15 cellular contexts compared by ENCODE assay signal in the genomic region with DNA sequence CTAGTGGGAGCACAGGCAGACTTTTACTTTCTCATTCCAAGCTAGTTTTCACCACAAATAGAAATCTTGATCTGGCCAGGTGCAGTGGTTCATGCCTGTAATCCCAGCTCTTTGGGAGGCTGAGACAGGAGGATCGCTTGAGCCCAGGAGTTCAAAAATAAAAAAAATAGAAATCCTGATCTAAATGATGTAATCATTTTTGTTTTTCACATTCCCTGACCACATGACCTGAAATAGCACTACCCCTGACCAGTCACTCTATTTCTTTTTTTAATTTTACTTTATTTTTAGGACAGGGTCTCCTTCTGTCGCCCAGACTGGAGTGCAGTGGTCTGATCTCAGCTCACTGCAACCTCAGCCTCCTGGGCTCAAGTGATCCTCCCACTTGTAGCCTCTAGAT. TPM values are rescaled to one million over a fixed set of nuclear protein-coding genes. Genes with fewer than 3 reads are reported as not detected.
DNase-seq lines count a peak whose midpoint lies in the region; ATAC-seq, FAIRE-seq and TF ChIP-seq lines count a peak whose summit lies in the region.
"Had no signal": no experiment of that assay in that cellular context is flagged by ENCODE, and none has a peak within 500 bp of the region (broad histone marks: within the 10 kb centered on the region; RNA-seq: fewer than 3 reads in every experiment).

No MANE protein-coding gene starts in this region.

- no peak overlapping the region for H2AFZ ChIP-seq in HepG2 (ENCODE audit: low read length)
- no peak overlapping the region for H2AFZ ChIP-seq in astrocyte (ENCODE audit: low read depth, low read length)
- H2AFZ ChIP-seq in neural progenitor cell (replicated peaks) = no peak overlapping the region

- H3K4me3 ChIP-seq in HepG2 (replicated peaks in 1 of 3; ENCODE audit: insufficient read depth in 1 of 3, low read depth in 2 of 3, low read length in 3 of 3) (no peak overlapping the region), right lobe of liver (no peak overlapping the region), astrocyte (ENCODE audit: insufficient read depth, low read depth, low read length) (no peak overlapping the region), neural progenitor cell (no peak overlapping the region)
- H3K4me3 ChIP-seq: BLaER1, GM23248 had no signal

- H3K36me3 ChIP-seq in HepG2 (replicated peaks in 1 of 2; ENCODE audit: control insufficient read depth in 1 of 2, insufficient read depth in 2 of 2, low read length in 2 of 2) = no peaks in the 10 kb centered on the region
- no peaks in the 10 kb centered on the region for H3K36me3 ChIP-seq in right lobe of liver
- H3K36me3 ChIP-seq in astrocyte (ENCODE audit: insufficient read depth, low read length) = no peaks in the 10 kb centered on the region
- no peaks in the 10 kb centered on the region for H3K36me3 ChIP-seq in neural progenitor cell
- H3K36me3 ChIP-seq: BLaER1 had no signal

- H3K27me3 ChIP-seq in HepG2 (ENCODE audit: control insufficient read depth in 1 of 2, insufficient read depth in 2 of 2, low read length in 2 of 2) (peaks cover 0 to 16% of the 10 kb centered on the region in 2 experiments; a peak in 3 of 5 replicates), right lobe of liver (no peaks in the 10 kb centered on the region), astrocyte (ENCODE audit: insufficient read depth, low read length) (no peaks in the 10 kb centered on the region), neural progenitor cell (no peaks in the 10 kb centered on the region)
- H3K27me3 ChIP-seq: BLaER1 had no signal

- TF ChIP-seq RAD21 in HepG2 (CRISPR knock-in tag; IDR thresholded peaks at IDR 0.05) = no peak

- no TSS peak for BruUV-seq in HepG2 (replicated peaks; lab: Mats Ljungman, UMichigan)

- H3K9me3 Mint-ChIP-seq in astrocyte (ENCODE audit: unreplicated experiment) = no peaks in the 10 kb centered on the region
- no peaks in the 10 kb centered on the region for H3K9me3 Mint-ChIP-seq in neural progenitor cell
- H3K9me3 Mint-ChIP-seq: CD8-positive, alpha-beta T cell had no signal

- FAIRE-seq in HepG2 (lab: Jason Lieb, UNC) (no peak), astrocyte (lab: Jason Lieb, UNC) (no peak)
- FAIRE-seq: H54 had no signal

- H3K4me2 ChIP-seq in HepG2 (ENCODE audit: low read depth, low read length) = no peak overlapping the region
- H3K4me2 ChIP-seq in astrocyte (ENCODE audit: low read length) = no peak overlapping the region
- no peak overlapping the region for H3K4me2 ChIP-seq in neural progenitor cell

- H3K9me3 ChIP-seq in HepG2 (ENCODE audit: low read length) (no peaks in the 10 kb centered on the region), right lobe of liver (no peaks in the 10 kb centered on the region), astrocyte (ENCODE audit: insufficient read depth, low read depth, low read length) (no peaks in the 10 kb centered on the region), neural progenitor cell (ENCODE audit: low read depth) (no peaks in the 10 kb centered on the region)
- H3K9me3 ChIP-seq: BLaER1 had no signal

- H3K36me3 Mint-ChIP-seq in astrocyte (ENCODE audit: low read depth, unreplicated experiment) = no peaks in the 10 kb centered on the region
- H3K36me3 Mint-ChIP-seq in neural progenitor cell = no peaks in the 10 kb centered on the region
- H3K36me3 Mint-ChIP-seq: CD8-positive, alpha-beta T cell had no signal

- peaks cover 5% of the 10 kb centered on the region for H3K27me3 Mint-ChIP-seq in astrocyte (ENCODE audit: low read depth, unreplicated experiment)
- H3K27me3 Mint-ChIP-seq in neural progenitor cell (ENCODE audit: insufficient read depth, low read depth) = peaks cover 12% of the 10 kb centered on the region

- H3K4me1 ChIP-seq in HepG2 (ENCODE audit: insufficient read depth, low read length) (peaks cover 38% of the 10 kb centered on the region), right lobe of liver (peaks cover 0 to 16% (median 5%) of the 10 kb centered on the region in 4 donors), astrocyte (ENCODE audit: insufficient read depth, low read length) (peaks cover 23% of the 10 kb centered on the region), neural progenitor cell (peaks cover 30% of the 10 kb centered on the region)

- POLR2A ChIA-PET in HepG2 (lab: Yijun Ruan, JAX) = no interaction called here

- H3K4me3 Mint-ChIP-seq in astrocyte (ENCODE audit: unreplicated experiment) (no peak overlapping the region), neural progenitor cell (no peak overlapping the region)
- H3K4me3 Mint-ChIP-seq: CD8-positive, alpha-beta T cell had no signal

- no peak for DNase-seq in HepG2 (ENCODE audit: low spot score)
- DNase-seq in right lobe of liver = no peak
- no peak for DNase-seq in astrocyte (ENCODE audit: low read depth)
- DNase-seq in neural progenitor cell (ENCODE audit: low spot score) = no peak
- DNase-seq in NCI-H345 treated with DMSO at 0.1 percent for 48 hours (lab: John Stamatoyannopoulos, UW; ENCODE audit: unreplicated experiment) = no peak
- no peak for DNase-seq in stimulated activated naive CD4-positive, alpha-beta T cell treated with Interleukin-2 at 50 U/mL for 16 hours (lab: John Stamatoyannopoulos, UW)
- no peak for DNase-seq in iPS-NIHi11 (ENCODE audit: low spot score)
- DNase-seq: 8988T, GF-D8, GM23248 had no signal

- 85% methylated on average over 2 of the region's 2 CpGs for WGBS in HepG2 (ENCODE audit: low lambda C conversion rate)
- WGBS in right lobe of liver (ENCODE audit: insufficient coverage, low coverage, low lambda C conversion rate, missing lambda C conversion rate) = 93% methylated on average over 2 of the region's 2 CpGs

- H3F3A ChIP-seq in neural progenitor cell (ENCODE audit: low read depth) = peaks cover 23% of the 10 kb centered on the region

- TF ChIP-seq POLR2A in HepG2 (IDR thresholded peaks at IDR 0.05; ENCODE audit: insufficient read depth in 1 of 2, low read depth in 2 of 2, low read length in 2 of 2) = no peak
- no peak for TF ChIP-seq POLR2A in right lobe of liver (IDR thresholded peaks at IDR 0.05)

- H3K9ac ChIP-seq in HepG2 (ENCODE audit: insufficient read depth, low read depth, low read length) = no peak overlapping the region
- H3K9ac ChIP-seq in astrocyte (ENCODE audit: low read length) = no peak overlapping the region
- H3K9ac ChIP-seq in neural progenitor cell = no peak overlapping the region
- H3K9ac ChIP-seq: BLaER1, GM23248 had no signal

- peaks cover 26% of the 10 kb centered on the region for H3K4me1 Mint-ChIP-seq in astrocyte (ENCODE audit: low read depth, unreplicated experiment)
- H3K4me1 Mint-ChIP-seq in neural progenitor cell = peaks cover 52% of the 10 kb centered on the region

- no peak for TF ChIP-seq EP300 in HepG2 (IDR thresholded peaks at IDR 0.05; ENCODE audit: low read depth in 2 of 2, low read length in 2 of 2)
- TF ChIP-seq EP300 in HepG2 (CRISPR knock-in tag; IDR thresholded peaks at IDR 0.05; ENCODE audit: borderline replicate concordance) = no peak

- intact Hi-C loops in HepG2 (cut with micrococcal nuclease; ENCODE audit: unreplicated experiment) (no loop called here), right lobe of liver (cut with DNase I) (no loop called here)

- no peak overlapping the region for H3K27ac ChIP-seq in HepG2 (ENCODE audit: extremely low read length, insufficient read depth, low read length)
- no peak overlapping the region for H3K27ac ChIP-seq in right lobe of liver
- H3K27ac ChIP-seq in astrocyte (ENCODE audit: low read depth, low read length) = no peak overlapping the region
- no peak overlapping the region for H3K27ac ChIP-seq in neural progenitor cell
- H3K27ac ChIP-seq: BLaER1, GM23248 had no signal

- in situ Hi-C loops in HepG2 (cut with HindIII; ENCODE audit: extremely low pct_ligation_motif_present, low pct_unique_long_range_greater_than_20kb) = no loop called here

- CTCF ChIA-PET in HepG2 (lab: Yijun Ruan, JAX; ENCODE audit: low intra/inter-chr PET ratio, low total read pairs) = no interaction called here

- no peak for ATAC-seq in HepG2
- no peak for ATAC-seq in right lobe of liver

- TF ChIP-seq CTCF in HepG2 (CRISPR knock-in tag; IDR thresholded peaks at IDR 0.05) = no peak
- TF ChIP-seq CTCF in right lobe of liver (IDR thresholded peaks at IDR 0.05) = no peak
- no peak for TF ChIP-seq CTCF in astrocyte (IDR thresholded peaks at IDR 0.05; ENCODE audit: insufficient read depth, low read depth, low read length)
- TF ChIP-seq CTCF in neural progenitor cell (IDR thresholded peaks at IDR 0.05) = no peak

- H4K20me1 ChIP-seq in HepG2 (ENCODE audit: insufficient read depth, low read length) (no peaks in the 10 kb centered on the region), astrocyte (ENCODE audit: insufficient read depth, low read length) (no peaks in the 10 kb centered on the region), neural progenitor cell (ENCODE audit: low read depth) (no peaks in the 10 kb centered on the region)
- H4K20me1 ChIP-seq: BLaER1 had no signal

- H3K79me2 ChIP-seq in HepG2 (ENCODE audit: insufficient read depth, low read length) = no peaks in the 10 kb centered on the region
- no peaks in the 10 kb centered on the region for H3K79me2 ChIP-seq in astrocyte (ENCODE audit: insufficient read depth, low read length)
- H3K79me2 ChIP-seq in neural progenitor cell (ENCODE audit: low read depth) = peaks cover 22% of the 10 kb centered on the region

- H3K27ac Mint-ChIP-seq in astrocyte (ENCODE audit: unreplicated experiment) = peak overlapping the region; percentile 18
- H3K27ac Mint-ChIP-seq in neural progenitor cell = peak overlapping the region; percentile 53
- H3K27ac Mint-ChIP-seq: CD8-positive, alpha-beta T cell had no signal

RNA-seq across cellular contexts. Expression of a gene that starts 2.3 kb away (rescaled TPM):
- total RNA-seq in HepG2 (2016; rRNA removed; fragmentation: Illumina TruSeq; extraction: Trizol) (0.31 TPM in 1 of 2 replicates, not detected in the other), right lobe of liver (10 to 100 TPM in 5 of 6 experiments, 1 to 10 TPM in 1; 8.9 to 14.6 (median 12.8) TPM), astrocyte (2.7 and 3.8 TPM in 2 replicates), neural progenitor cell (ENCODE audit: low replicate concordance) (33.9 and 66.5 TPM in 2 replicates)
- 0.30 TPM in 1 of 2 replicates, not detected in the other for total RNA-seq in HepG2 (2016; cell fraction: cytosol; rRNA removed; fragmentation: Illumina TruSeq; extraction: Trizol; ENCODE audit: low read depth)
- 0.15 and 0.45 TPM in 2 replicates for total RNA-seq in HepG2 (2016; cell fraction: insoluble cytoplasmic fraction; rRNA removed; fragmentation: Illumina TruSeq; extraction: Trizol)
- total RNA-seq in HepG2 (2016; cell fraction: membrane; rRNA removed; fragmentation: Illumina TruSeq; extraction: Trizol) = 0.17 and 0.28 TPM in 2 replicates
- total RNA-seq in HepG2 (2016; cell fraction: nucleus; rRNA removed; fragmentation: Illumina TruSeq; extraction: Trizol) = 0.34 and 0.43 TPM in 2 replicates
- 0.29 and 0.67 TPM in 2 replicates for polyA plus RNA-seq in HepG2 (2011; rRNA removed)
- polyA plus RNA-seq in HepG2 (2011; cell fraction: cytosol; rRNA removed) = 0.37 and 0.55 TPM in 2 replicates
- polyA plus RNA-seq in HepG2 (2011; cell fraction: nucleus; rRNA removed) = 0.35 and 0.59 TPM in 2 replicates
- 0.40 and 0.61 TPM in 2 replicates for polyA plus RNA-seq in HepG2 (2012)
- polyA plus RNA-seq in HepG2 (2016; cell fraction: cytosol; fragmentation: Illumina TruSeq; extraction: Trizol; ENCODE audit: low read depth) = 0.06 and 0.10 TPM in 2 replicates
- 0.20 and 0.21 TPM in 2 replicates for polyA plus RNA-seq in HepG2 (2016; cell fraction: insoluble cytoplasmic fraction; fragmentation: Illumina TruSeq; extraction: Trizol; ENCODE audit: low read depth)
- 0.16 and 0.31 TPM in 2 replicates for polyA plus RNA-seq in HepG2 (2016; cell fraction: membrane; fragmentation: Illumina TruSeq; extraction: Trizol; ENCODE audit: low read depth)
- polyA plus RNA-seq in HepG2 (2016; cell fraction: nucleus; fragmentation: Illumina TruSeq; extraction: Trizol; ENCODE audit: insufficient read depth, low read depth) = 0.53 and 0.63 TPM in 2 replicates
- 0.30 and 0.87 TPM in 2 replicates for polyA minus RNA-seq in HepG2 (2011; rRNA and poly(A)+ RNA removed; ENCODE audit: low replicate concordance)
- polyA minus RNA-seq in HepG2 (2011; cell fraction: cytosol; rRNA and poly(A)+ RNA removed) = not detected in 2 replicates
- 0.12 TPM in 1 of 2 replicates, not detected in the other for polyA minus RNA-seq in HepG2 (2011; cell fraction: nucleus; rRNA and poly(A)+ RNA removed)

RNA-seq across cellular contexts. Expression of a gene that starts 13.0 kb away (rescaled TPM):
- total RNA-seq in HepG2 (2016; rRNA removed; fragmentation: Illumina TruSeq; extraction: Trizol) (94.7 and 111 TPM in 2 replicates), right lobe of liver (10 to 100 TPM; 21.9 to 35.7 (median 31.4) TPM), astrocyte (88.7 and 92.9 TPM in 2 replicates), neural progenitor cell (ENCODE audit: low replicate concordance) (30.2 and 54.4 TPM in 2 replicates)
- 23.4 and 23.7 TPM in 2 replicates for total RNA-seq in HepG2 (2016; cell fraction: cytosol; rRNA removed; fragmentation: Illumina TruSeq; extraction: Trizol; ENCODE audit: low read depth)
- 106 and 120 TPM in 2 replicates for total RNA-seq in HepG2 (2016; cell fraction: insoluble cytoplasmic fraction; rRNA removed; fragmentation: Illumina TruSeq; extraction: Trizol)
- total RNA-seq in HepG2 (2016; cell fraction: membrane; rRNA removed; fragmentation: Illumina TruSeq; extraction: Trizol) = 37.9 and 40.4 TPM in 2 replicates
- 46.0 and 52.0 TPM in 2 replicates for total RNA-seq in HepG2 (2016; cell fraction: nucleus; rRNA removed; fragmentation: Illumina TruSeq; extraction: Trizol)
- 65.1 and 70.0 TPM in 2 replicates for polyA plus RNA-seq in HepG2 (2011; rRNA removed)
- polyA plus RNA-seq in HepG2 (2011; cell fraction: cytosol; rRNA removed) = 60.6 and 70.4 TPM in 2 replicates
- 79.4 and 94.0 TPM in 2 replicates for polyA plus RNA-seq in HepG2 (2011; cell fraction: nucleus; rRNA removed)
- 40.1 and 42.9 TPM in 2 replicates for polyA plus RNA-seq in HepG2 (2012)
- 14.6 and 17.1 TPM in 2 replicates for polyA plus RNA-seq in HepG2 (2016; cell fraction: cytosol; fragmentation: Illumina TruSeq; extraction: Trizol; ENCODE audit: low read depth)
- 110 and 112 TPM in 2 replicates for polyA plus RNA-seq in HepG2 (2016; cell fraction: insoluble cytoplasmic fraction; fragmentation: Illumina TruSeq; extraction: Trizol; ENCODE audit: low read depth)
- 26.4 and 29.2 TPM in 2 replicates for polyA plus RNA-seq in HepG2 (2016; cell fraction: membrane; fragmentation: Illumina TruSeq; extraction: Trizol; ENCODE audit: low read depth)
- 76.3 and 79.7 TPM in 2 replicates for polyA plus RNA-seq in HepG2 (2016; cell fraction: nucleus; fragmentation: Illumina TruSeq; extraction: Trizol; ENCODE audit: insufficient read depth, low read depth)
- polyA minus RNA-seq in HepG2 (2011; rRNA and poly(A)+ RNA removed; ENCODE audit: low replicate concordance) = 210 and 241 TPM in 2 replicates
- 36.6 and 46.5 TPM in 2 replicates for polyA minus RNA-seq in HepG2 (2011; cell fraction: cytosol; rRNA and poly(A)+ RNA removed)
- polyA minus RNA-seq in HepG2 (2011; cell fraction: nucleus; rRNA and poly(A)+ RNA removed) = 50.9 and 67.1 TPM in 2 replicates

RNA-seq across cellular contexts. Expression of a gene that starts 30.3 kb away (rescaled TPM):
- total RNA-seq in HepG2 (2016; rRNA removed; fragmentation: Illumina TruSeq; extraction: Trizol) (1.8 and 4.4 TPM in 2 replicates), right lobe of liver (1 to 10 TPM in 5 of 6 experiments, under 1 TPM in 1; 0.58 to 7.0 (median 3.3) TPM), astrocyte (3.4 and 3.8 TPM in 2 replicates), neural progenitor cell (ENCODE audit: low replicate concordance) (4.3 and 10.1 TPM in 2 replicates)
- 7.9 and 9.7 TPM in 2 replicates for total RNA-seq in HepG2 (2016; cell fraction: cytosol; rRNA removed; fragmentation: Illumina TruSeq; extraction: Trizol; ENCODE audit: low read depth)
- total RNA-seq in HepG2 (2016; cell fraction: insoluble cytoplasmic fraction; rRNA removed; fragmentation: Illumina TruSeq; extraction: Trizol) = 2.1 and 5.3 TPM in 2 replicates
- total RNA-seq in HepG2 (2016; cell fraction: membrane; rRNA removed; fragmentation: Illumina TruSeq; extraction: Trizol) = 10.3 and 11.6 TPM in 2 replicates
- 2.7 and 2.8 TPM in 2 replicates for total RNA-seq in HepG2 (2016; cell fraction: nucleus; rRNA removed; fragmentation: Illumina TruSeq; extraction: Trizol)
- 14.7 and 18.9 TPM in 2 replicates for polyA plus RNA-seq in HepG2 (2011; rRNA removed)
- polyA plus RNA-seq in HepG2 (2011; cell fraction: cytosol; rRNA removed) = 14.3 and 23.4 TPM in 2 replicates
- 15.8 and 16.9 TPM in 2 replicates for polyA plus RNA-seq in HepG2 (2011; cell fraction: nucleus; rRNA removed)
- polyA plus RNA-seq in HepG2 (2012) = 7.5 and 10.2 TPM in 2 replicates
- polyA plus RNA-seq in HepG2 (2016; cell fraction: cytosol; fragmentation: Illumina TruSeq; extraction: Trizol; ENCODE audit: low read depth) = 16.5 and 18.6 TPM in 2 replicates
- 4.1 and 5.6 TPM in 2 replicates for polyA plus RNA-seq in HepG2 (2016; cell fraction: insoluble cytoplasmic fraction; fragmentation: Illumina TruSeq; extraction: Trizol; ENCODE audit: low read depth)
- polyA plus RNA-seq in HepG2 (2016; cell fraction: membrane; fragmentation: Illumina TruSeq; extraction: Trizol; ENCODE audit: low read depth) = 15.8 and 17.9 TPM in 2 replicates
- 5.2 and 7.2 TPM in 2 replicates for polyA plus RNA-seq in HepG2 (2016; cell fraction: nucleus; fragmentation: Illumina TruSeq; extraction: Trizol; ENCODE audit: insufficient read depth, low read depth)
- polyA minus RNA-seq in HepG2 (2011; rRNA and poly(A)+ RNA removed; ENCODE audit: low replicate concordance) = 17.8 TPM in 1 of 2 replicates, not detected in the other
- polyA minus RNA-seq in HepG2 (2011; cell fraction: cytosol; rRNA and poly(A)+ RNA removed) = 7.8 and 8.0 TPM in 2 replicates
- 2.3 and 2.6 TPM in 2 replicates for polyA minus RNA-seq in HepG2 (2011; cell fraction: nucleus; rRNA and poly(A)+ RNA removed)
- total RNA-seq: CD8-positive, alpha-beta T cell; GM23248 had no signal
- polyA plus RNA-seq: GM23248 had no signal

RNA-seq across cellular contexts. Expression of a gene that starts 30.9 kb away (rescaled TPM):
- total RNA-seq in HepG2 (2016; rRNA removed; fragmentation: Illumina TruSeq; extraction: Trizol) (0.15 TPM in 1 of 2 replicates, not detected in the other), right lobe of liver (1 to 10 TPM in 2 of 6 experiments, under 1 TPM in 4; 0.22 to 1.7 (median 0.48) TPM), astrocyte (3.2 and 4.2 TPM in 2 replicates), neural progenitor cell (ENCODE audit: low replicate concordance) (0.36 and 4.8 TPM in 2 replicates)
- 0.09 TPM in 1 of 2 replicates, not detected in the other for total RNA-seq in HepG2 (2016; cell fraction: cytosol; rRNA removed; fragmentation: Illumina TruSeq; extraction: Trizol; ENCODE audit: low read depth)
- total RNA-seq in HepG2 (2016; cell fraction: insoluble cytoplasmic fraction; rRNA removed; fragmentation: Illumina TruSeq; extraction: Trizol) = 0.13 TPM in 1 of 2 replicates, not detected in the other
- total RNA-seq in HepG2 (2016; cell fraction: membrane; rRNA removed; fragmentation: Illumina TruSeq; extraction: Trizol) = 0.14 TPM in 1 of 2 replicates, not detected in the other
- 0.12 and 0.16 TPM in 2 replicates for total RNA-seq in HepG2 (2016; cell fraction: nucleus; rRNA removed; fragmentation: Illumina TruSeq; extraction: Trizol)
- 0.07 and 0.13 TPM in 2 replicates for polyA plus RNA-seq in HepG2 (2011; rRNA removed)
- 0.09 and 0.17 TPM in 2 replicates for polyA plus RNA-seq in HepG2 (2011; cell fraction: cytosol; rRNA removed)
- polyA plus RNA-seq in HepG2 (2011; cell fraction: nucleus; rRNA removed) = 0.10 TPM in 1 of 2 replicates, not detected in the other
- 0.07 and 0.08 TPM in 2 replicates for polyA plus RNA-seq in HepG2 (2012)
- polyA plus RNA-seq in HepG2 (2016; cell fraction: cytosol; fragmentation: Illumina TruSeq; extraction: Trizol; ENCODE audit: low read depth) = not detected in 2 replicates
- 0.09 TPM in 1 of 2 replicates, not detected in the other for polyA plus RNA-seq in HepG2 (2016; cell fraction: insoluble cytoplasmic fraction; fragmentation: Illumina TruSeq; extraction: Trizol; ENCODE audit: low read depth)
- 0.06 TPM in 1 of 2 replicates, not detected in the other for polyA plus RNA-seq in HepG2 (2016; cell fraction: membrane; fragmentation: Illumina TruSeq; extraction: Trizol; ENCODE audit: low read depth)
- 0.33 TPM in 1 of 2 replicates, not detected in the other for polyA plus RNA-seq in HepG2 (2016; cell fraction: nucleus; fragmentation: Illumina TruSeq; extraction: Trizol; ENCODE audit: insufficient read depth, low read depth)
- polyA minus RNA-seq in HepG2 (2011; rRNA and poly(A)+ RNA removed; ENCODE audit: low replicate concordance) = 0.12 and 3.3 TPM in 2 replicates
- 0.18 TPM in 1 of 2 replicates, not detected in the other for polyA minus RNA-seq in HepG2 (2011; cell fraction: cytosol; rRNA and poly(A)+ RNA removed)
- polyA minus RNA-seq in HepG2 (2011; cell fraction: nucleus; rRNA and poly(A)+ RNA removed) = not detected in 2 replicates

RNA-seq across cellular contexts. Expression of a gene that starts 58.2 kb away (rescaled TPM):
- 0.09 and 0.11 TPM in 2 replicates for total RNA-seq in HepG2 (2016; rRNA removed; fragmentation: Illumina TruSeq; extraction: Trizol)
- not detected in 2 replicates for total RNA-seq in HepG2 (2016; cell fraction: cytosol; rRNA removed; fragmentation: Illumina TruSeq; extraction: Trizol; ENCODE audit: low read depth)
- 0.04 and 0.09 TPM in 2 replicates for total RNA-seq in HepG2 (2016; cell fraction: insoluble cytoplasmic fraction; rRNA removed; fragmentation: Illumina TruSeq; extraction: Trizol)
- 0.17 and 0.19 TPM in 2 replicates for total RNA-seq in HepG2 (2016; cell fraction: membrane; rRNA removed; fragmentation: Illumina TruSeq; extraction: Trizol)
- total RNA-seq in HepG2 (2016; cell fraction: nucleus; rRNA removed; fragmentation: Illumina TruSeq; extraction: Trizol) = 0.16 and 0.34 TPM in 2 replicates
- 9.3 and 13.7 TPM in 2 replicates for polyA plus RNA-seq in HepG2 (2011; rRNA removed)
- polyA plus RNA-seq in HepG2 (2011; cell fraction: cytosol; rRNA removed) = 4.5 and 7.7 TPM in 2 replicates
- 19.8 and 19.9 TPM in 2 replicates for polyA plus RNA-seq in HepG2 (2011; cell fraction: nucleus; rRNA removed)
- 4.9 and 5.3 TPM in 2 replicates for polyA plus RNA-seq in HepG2 (2012)
- polyA plus RNA-seq in HepG2 (2016; cell fraction: cytosol; fragmentation: Illumina TruSeq; extraction: Trizol; ENCODE audit: low read depth) = 0.11 TPM in 1 of 2 replicates, not detected in the other
- 0.13 and 0.31 TPM in 2 replicates for polyA plus RNA-seq in HepG2 (2016; cell fraction: insoluble cytoplasmic fraction; fragmentation: Illumina TruSeq; extraction: Trizol; ENCODE audit: low read depth)
- 0.05 and 0.07 TPM in 2 replicates for polyA plus RNA-seq in HepG2 (2016; cell fraction: membrane; fragmentation: Illumina TruSeq; extraction: Trizol; ENCODE audit: low read depth)
- polyA plus RNA-seq in HepG2 (2016; cell fraction: nucleus; fragmentation: Illumina TruSeq; extraction: Trizol; ENCODE audit: insufficient read depth, low read depth) = 0.21 and 0.25 TPM in 2 replicates
- 6.8 TPM in 1 of 2 replicates, not detected in the other for polyA minus RNA-seq in HepG2 (2011; rRNA and poly(A)+ RNA removed; ENCODE audit: low replicate concordance)
- polyA minus RNA-seq in HepG2 (2011; cell fraction: cytosol; rRNA and poly(A)+ RNA removed) = 0.79 and 4.5 TPM in 2 replicates
- 3.6 and 5.5 TPM in 2 replicates for polyA minus RNA-seq in HepG2 (2011; cell fraction: nucleus; rRNA and poly(A)+ RNA removed)
- under 1 TPM in 5 of 6 experiments, not detected in 1; 0.06 to 0.39 (median 0.12) TPM for total RNA-seq in right lobe of liver
- 0.16 and 0.22 TPM in 2 replicates for total RNA-seq in astrocyte
- 2.4 and 2.7 TPM in 2 replicates for total RNA-seq in neural progenitor cell (ENCODE audit: low replicate concordance)
- total RNA-seq: A673; CD8-positive, alpha-beta T cell; GM23248; HT-29 had no signal
- polyA plus RNA-seq: GM23248 had no signal
